8 cellular contexts compared by ENCODE assay signal in genomic region chr10:45983538-45984186, GRCh38. TPM values are rescaled to one million over a fixed set of nuclear protein-coding genes. Genes with fewer than 3 reads are reported as not detected.
DNase-seq lines count a peak whose midpoint lies in the region; ATAC-seq and TF ChIP-seq lines count a peak whose summit lies in the region.
"Not testable (repeated sequence)": the region's sequence is repeated elsewhere in the genome, so short reads cannot be mapped to it uniquely, and the experiment has no call there.

No MANE protein-coding gene starts in this region.

- H4K5ac ChIP-seq in IMR-90 (ENCODE audit: low read depth, low read length): not testable (repeated sequence)

- not testable (repeated sequence) for H3K4me1 ChIP-seq in IMR-90 (ENCODE audit: control insufficient read depth, insufficient read depth, low read length); Peyer's patch

- in situ Hi-C loops in IMR-90 (cut with MboI; ENCODE audit: low sequenced_read_pairs): not testable (repeated sequence)

- H3K4me1 Mint-ChIP-seq in activated CD8-positive, alpha-beta T cell treated with anti-CD3 and anti-CD28 coated beads for 36 hours (ENCODE audit: low read depth): not testable (repeated sequence)
- H3K4me1 Mint-ChIP-seq in immature natural killer cell: peaks cover 0 to 16% of the 10 kb centered on the region in 2 donors

- H3K18ac ChIP-seq in IMR-90 (ENCODE audit: low read depth, low read length): not testable (repeated sequence)

- H3K4ac ChIP-seq in IMR-90 (ENCODE audit: low read depth, low read length): not testable (repeated sequence)

- not testable (repeated sequence) for H4K91ac ChIP-seq in IMR-90 (ENCODE audit: insufficient read depth, low read depth, low read length)

- CTCF ChIA-PET in IMR-90 (lab: Yijun Ruan, JAX); activated CD8-positive, alpha-beta T cell treated with anti-CD3 and anti-CD28 coated beads for 36 hours (lab: Charles Lee): not testable (repeated sequence)

- H3K9me3 ChIP-seq in IMR-90 (ENCODE audit: control insufficient read depth, insufficient read depth, low read length); Peyer's patch: not testable (repeated sequence)

- H3K9me3 Mint-ChIP-seq in activated CD8-positive, alpha-beta T cell treated with anti-CD3 and anti-CD28 coated beads for 36 hours; immature natural killer cell: not testable (repeated sequence)

- peak; percentile 35 for DNase-seq in A172 (ENCODE audit: low spot score)
- DNase-seq in GM12865 (ENCODE audit: low read depth): peak; percentile 48
- peak; percentile 70 for DNase-seq in IMR-90
- DNase-seq in Peyer's patch: peak in 2 of 3 donors; percentile 22 to 75
- peak; percentile 48 for DNase-seq in activated CD8-positive, alpha-beta T cell treated with anti-CD3 and anti-CD28 coated beads for 36 hours
- peak; percentile 76 for DNase-seq in dermis blood vessel endothelial cell
- DNase-seq in immature natural killer cell: peak; percentile 23 to 40 (median 37)
- DNase-seq in pons (ENCODE audit: low spot score): peak; percentile 66

- H2BK120ac ChIP-seq in IMR-90 (ENCODE audit: low read depth, low read length): not testable (repeated sequence)

- POLR2A ChIA-PET in IMR-90 (lab: Charles Lee; ENCODE audit: unreplicated experiment); activated CD8-positive, alpha-beta T cell treated with anti-CD3 and anti-CD28 coated beads for 36 hours (lab: Charles Lee): not testable (repeated sequence)

- not testable (repeated sequence) for H3K79me1 ChIP-seq in IMR-90 (ENCODE audit: low read depth in 1 of 2, low read length in 2 of 2)

- TF ChIP-seq RAD21 in IMR-90 (IDR thresholded peaks at IDR 0.05; ENCODE audit: low read length): peak; percentile 47

- H2AK5ac ChIP-seq in IMR-90 (ENCODE audit: low read depth, low read length): not testable (repeated sequence)

- not testable (repeated sequence) for H4K20me1 ChIP-seq in IMR-90 (ENCODE audit: insufficient read depth, low read length)

- BruUV-seq in IMR-90 (replicated peaks; lab: Mats Ljungman, UMichigan): not testable (repeated sequence)

- TF ChIP-seq CTCF in GM12865 (IDR thresholded peaks at IDR 0.05; ENCODE audit: insufficient read depth, low read depth, low read length, missing control alignments) (peak; percentile 5), IMR-90 (conservative IDR thresholded peaks at IDR 0.05; ENCODE audit: low read depth, low read length) (peak; percentile 44), Peyer's patch (IDR thresholded peaks at IDR 0.05) (peak in 4 of 6 experiments; percentile 25 to 68 (median 62))
- TF ChIP-seq CTCF in activated CD8-positive, alpha-beta T cell treated with anti-CD3 and anti-CD28 coated beads for 36 hours (IDR thresholded peaks at IDR 0.05): peak; percentile 32

- not testable (repeated sequence) for H3K27me3 Mint-ChIP-seq in activated CD8-positive, alpha-beta T cell treated with anti-CD3 and anti-CD28 coated beads for 36 hours; immature natural killer cell (ENCODE audit: low read depth in 3 of 3)

- H3K27ac ChIP-seq in IMR-90 (ENCODE audit: insufficient read depth, low read length); Peyer's patch: not testable (repeated sequence)

- H3K36me3 Mint-ChIP-seq in activated CD8-positive, alpha-beta T cell treated with anti-CD3 and anti-CD28 coated beads for 36 hours (ENCODE audit: low read depth): peaks cover 13% of the 10 kb centered on the region
- H3K36me3 Mint-ChIP-seq in immature natural killer cell: not testable (repeated sequence)

- not testable (repeated sequence) for H2BK20ac ChIP-seq in IMR-90 (ENCODE audit: low read depth, low read length)

- H3K23ac ChIP-seq in IMR-90 (ENCODE audit: low read depth, low read length): not testable (repeated sequence)

- dilution Hi-C loops in IMR-90 (cut with HindIII; ENCODE audit: low sequenced_read_pairs, unreplicated experiment): not testable (repeated sequence)

- peak; percentile 88 for ATAC-seq in IMR-90 (ENCODE audit: low read depth)
- ATAC-seq in activated CD8-positive, alpha-beta T cell treated with anti-CD3 and anti-CD28 coated beads for 36 hours: peak; percentile 74

- not testable (repeated sequence) for TF ChIP-seq POLR2A in IMR-90 (IDR thresholded peaks at IDR 0.05; ENCODE audit: low read depth, low read length); Peyer's patch (IDR thresholded peaks at IDR 0.05)

- H3K27me3 ChIP-seq in IMR-90 (ENCODE audit: control insufficient read depth, insufficient read depth, low read length); Peyer's patch: not testable (repeated sequence)

- H3K14ac ChIP-seq in IMR-90 (replicated peaks; ENCODE audit: low read depth, low read length): not testable (repeated sequence)

- H3K56ac ChIP-seq in IMR-90 (ENCODE audit: extremely low read depth, insufficient read depth, low read length): not testable (repeated sequence)

- H3K4me3 ChIP-seq in GM12865 (ENCODE audit: low read depth, low read length); IMR-90 (ENCODE audit: insufficient read depth, low read depth, low read length); Peyer's patch: not testable (repeated sequence)

- not testable (repeated sequence) for H2AK9ac ChIP-seq in IMR-90 (replicated peaks; ENCODE audit: low read depth, low read length, poor library complexity)

- not testable (repeated sequence) for H3K36me3 ChIP-seq in IMR-90 (ENCODE audit: control insufficient read depth, insufficient read depth, low read length)
- peaks cover 0 to 17% (median 0%) of the 10 kb centered on the region in 3 donors for H3K36me3 ChIP-seq in Peyer's patch

- no CpG with 5 or more reads among the region's 6 CpGs for WGBS in IMR-90 (ENCODE audit: extremely low coverage in 2 of 2, insufficient read length in 1 of 2), 2 experiments

- not testable (repeated sequence) for H2AFZ ChIP-seq in IMR-90 (replicated peaks; ENCODE audit: low read length, poor library complexity)

- not testable (repeated sequence) for H3K4me3 Mint-ChIP-seq in activated CD8-positive, alpha-beta T cell treated with anti-CD3 and anti-CD28 coated beads for 36 hours; immature natural killer cell

- H2BK5ac ChIP-seq in IMR-90 (ENCODE audit: low read depth, low read length, poor library complexity, severe bottlenecking): not testable (repeated sequence)

- not testable (repeated sequence) for H3K4me2 ChIP-seq in IMR-90 (ENCODE audit: low read depth, low read length)

- H3K9me1 ChIP-seq in IMR-90 (ENCODE audit: insufficient read depth, low read length): not testable (repeated sequence)

- not testable (repeated sequence) for H2BK15ac ChIP-seq in IMR-90 (ENCODE audit: low read depth, low read length)

- intact Hi-C loops in IMR-90 (cut with micrococcal nuclease): loop anchor here (1.0 kb wide), 1 partner anchor 45 kb away; no protein-coding TSS in a partner anchor
- intact Hi-C loops in activated CD8-positive, alpha-beta T cell treated with anti-CD3 and anti-CD28 coated beads for 36 hours (cut with micrococcal nuclease): not testable (repeated sequence)

- not testable (repeated sequence) for H4K8ac ChIP-seq in IMR-90 (ENCODE audit: low read depth in 2 of 2, low read length in 2 of 2)

- H3K27ac Mint-ChIP-seq in activated CD8-positive, alpha-beta T cell treated with anti-CD3 and anti-CD28 coated beads for 36 hours; immature natural killer cell: not testable (repeated sequence)

- H3K9ac ChIP-seq in IMR-90 (ENCODE audit: low read depth, low read length): not testable (repeated sequence)

TF ChIP-seq in IMR-90, 13 proteins besides CTCF, POLR2A, EP300 and RAD21:
- peak; percentile 45 for TF ChIP-seq SMC3 (IDR thresholded peaks at IDR 0.05; ENCODE audit: low read depth, low read length)

RNA-seq across cellular contexts. Expression of gene TIMM23, which starts 11.4 kb away (rescaled TPM):
- total RNA-seq in A172 (2014; rRNA removed; shearing (Covaris generic)): 211 and 271 TPM in 2 replicates
- 86.2 and 117 TPM in 2 replicates for total RNA-seq in IMR-90 (2012; rRNA removed)
- polyA plus RNA-seq in IMR-90 (2012; rRNA removed): 74.4 and 82.4 TPM in 2 replicates
- 29.6 and 49.6 TPM in 2 replicates for polyA plus RNA-seq in IMR-90 (2012; cell fraction: cytosol; rRNA removed)
- 7.6 and 36.7 TPM in 2 replicates for polyA plus RNA-seq in IMR-90 (2012; cell fraction: nucleus; rRNA removed; ENCODE audit: low replicate concordance)
- 10 to 100 TPM; 24.5 to 62.2 (median 43.5) TPM for total RNA-seq in Peyer's patch
- 10 to 100 TPM; 70.7 to 76.2 TPM for total RNA-seq in activated CD8-positive, alpha-beta T cell treated with anti-CD3 and anti-CD28 coated beads for 36 hours
- total RNA-seq in dermis blood vessel endothelial cell: 71.5 and 73.8 TPM in 2 replicates
- 10 to 100 TPM; 51.5 to 84.7 (median 70.4) TPM for polyA plus RNA-seq in immature natural killer cell

RNA-seq across cellular contexts. Expression of gene NCOA4, which starts 46.8 kb away (rescaled TPM):
- 177 and 182 TPM in 2 replicates for total RNA-seq in A172 (2014; rRNA removed; shearing (Covaris generic))
- 188 and 202 TPM in 2 replicates for total RNA-seq in IMR-90 (2012; rRNA removed)
- polyA plus RNA-seq in IMR-90 (2012; rRNA removed): 55.6 and 62.2 TPM in 2 replicates
- polyA plus RNA-seq in IMR-90 (2012; cell fraction: cytosol; rRNA removed): 15.8 and 24.1 TPM in 2 replicates
- polyA plus RNA-seq in IMR-90 (2012; cell fraction: nucleus; rRNA removed; ENCODE audit: low replicate concordance): 6.4 and 33.7 TPM in 2 replicates
- 100 to 1,000 TPM; 110 to 351 (median 184) TPM for total RNA-seq in Peyer's patch
- total RNA-seq in activated CD8-positive, alpha-beta T cell treated with anti-CD3 and anti-CD28 coated beads for 36 hours: 10 to 100 TPM; 86.2 to 86.6 TPM
- total RNA-seq in dermis blood vessel endothelial cell: 256 and 296 TPM in 2 replicates
- 100 to 1,000 TPM; 188 to 323 (median 196) TPM for polyA plus RNA-seq in immature natural killer cell

Comparison
In these comparisons a context has a peak if more than half of its experiments do, and no peak if none do; other contexts are left out.
1. CTCF ChIP-seq: peak in every context shown above with its lines; median percentile 62 in Peyer's patch; 44 in IMR-90; 32 in activated CD8-positive, alpha-beta T cell treated with anti-CD3 and anti-CD28 coated beads for 36 hours; 5 in GM12865.